ENCODE assay signal across 12 cellular contexts in genomic region chr5:54401515-54401914, GRCh38. TPM values are rescaled to one million over a fixed set of nuclear protein-coding genes. Genes with fewer than 3 reads are reported as not detected.
A peak's percentile ranks its signal among the peaks of the same experiment; 100 is the strongest.
DNase-seq lines count a peak whose midpoint lies in the region; ATAC-seq and TF ChIP-seq lines count a peak whose summit lies in the region.
"Had no signal": no experiment of that assay in that cellular context is flagged by ENCODE, and none has a peak within 500 bp of the region (broad histone marks: within the 10 kb centered on the region; RNA-seq: fewer than 3 reads in every experiment).

No MANE protein-coding gene starts in this region.

- no peak overlapping the region for H2BK12ac ChIP-seq in trophoblast cell (ENCODE audit: low read length)

- H4K91ac ChIP-seq in trophoblast cell (ENCODE audit: low read depth, low read length) = no peak overlapping the region

- no peak overlapping the region for H2AK5ac ChIP-seq in trophoblast cell (ENCODE audit: low read length)

- no peaks in the 10 kb centered on the region for H3K27me3 ChIP-seq in trophoblast cell (ENCODE audit: insufficient read depth, low read length)

- H2BK120ac ChIP-seq in trophoblast cell (ENCODE audit: insufficient read depth, low read length, poor library complexity) = no peak overlapping the region

- H3K27ac ChIP-seq in trophoblast cell (ENCODE audit: low read depth, low read length) (no peak overlapping the region), coronary artery (no peak overlapping the region)

- TF ChIP-seq CTCF in coronary artery (IDR thresholded peaks at IDR 0.05) = no peak

- H3K4me3 ChIP-seq in trophoblast cell (ENCODE audit: low read depth, low read length) = no peak overlapping the region
- no peak overlapping the region for H3K4me3 ChIP-seq in coronary artery

- no peak overlapping the region for H3K9ac ChIP-seq in trophoblast cell (ENCODE audit: low read length)
- H3K9ac ChIP-seq: SK-N-SH had no signal

- DNase-seq in trophoblast cell (no peak), coronary artery (ENCODE audit: low spot score) (no peak), COLO829 (ENCODE audit: low spot score) (no peak), HCEC 1CT (no peak)
- DNase-seq: aorta; IMR-90; naive thymus-derived CD8-positive, alpha-beta T cell; SK-N-SH had no signal

- no peak overlapping the region for H2BK5ac ChIP-seq in trophoblast cell (ENCODE audit: low read depth, low read length, poor library complexity)

- H2AFZ ChIP-seq in trophoblast cell (ENCODE audit: insufficient read depth, low read length, poor library complexity) = no peak overlapping the region

- no CpG with 5 or more reads among the region's 2 CpGs for WGBS in trophoblast cell (ENCODE audit: extremely low coverage, insufficient coverage, insufficient read length)

- H3K4me1 ChIP-seq in trophoblast cell (ENCODE audit: control insufficient read depth in 1 of 2, insufficient read depth in 2 of 2, low read length in 2 of 2) = peaks cover 6 to 13% of the 10 kb centered on the region in 2 experiments

- peak overlapping the region; percentile 4 for H4K8ac ChIP-seq in trophoblast cell (ENCODE audit: low read depth, low read length)

- H3K4ac ChIP-seq in trophoblast cell (ENCODE audit: low read depth, low read length) = no peak overlapping the region

- ATAC-seq in GM18870 (IDR thresholded peaks at IDR 0.05; ENCODE audit: unreplicated experiment) (peak; percentile 93), GM21825 (IDR thresholded peaks at IDR 0.05; ENCODE audit: unreplicated experiment) (peak; percentile 88), HG03354 (IDR thresholded peaks at IDR 0.05; ENCODE audit: poor library complexity, severe bottlenecking, unreplicated experiment) (peak; percentile 90)
- no peak for ATAC-seq in activated CD4-positive, CD25-positive, alpha-beta regulatory T cell treated with anti-CD3 and anti-CD28 coated beads, Interleukin-2, amount 50 U/mL, for 24 hours
- ATAC-seq: naive thymus-derived CD8-positive, alpha-beta T cell had no signal

- no peak overlapping the region for H3K14ac ChIP-seq in trophoblast cell (ENCODE audit: low read length)

- H3K23ac ChIP-seq in trophoblast cell (ENCODE audit: low read length) = no peak overlapping the region

- no peak overlapping the region for H3K18ac ChIP-seq in trophoblast cell (ENCODE audit: low read length)

- H4K12ac ChIP-seq in trophoblast cell (ENCODE audit: low read depth, low read length) = no peak overlapping the region

- H3K9me3 ChIP-seq in trophoblast cell (ENCODE audit: insufficient read depth, low read depth, low read length) = no peaks in the 10 kb centered on the region
- H3K9me3 ChIP-seq: SK-N-SH had no signal

- H3K4me2 ChIP-seq in trophoblast cell (ENCODE audit: low read length) = no peak overlapping the region
- H3K4me2 ChIP-seq: SK-N-SH had no signal

- H3K36me3 ChIP-seq in trophoblast cell (ENCODE audit: control insufficient read depth in 1 of 2, insufficient read depth in 2 of 2, low read length in 2 of 2) = no peaks in the 10 kb centered on the region

- no peaks in the 10 kb centered on the region for H3K79me2 ChIP-seq in trophoblast cell (ENCODE audit: control insufficient read depth, insufficient read depth, low read length, poor library complexity)

- peaks cover 9% of the 10 kb centered on the region for H3K79me1 ChIP-seq in trophoblast cell (ENCODE audit: low read length)

RNA-seq across cellular contexts. Expression of gene HSPB3, which starts 54.0 kb away (rescaled TPM):
- not detected in 2 replicates for polyA plus RNA-seq in trophoblast cell (2013)
- polyA plus RNA-seq: naive thymus-derived CD8-positive, alpha-beta T cell had no signal

Comparison
In these comparisons a context has a peak if more than half of its experiments do, and no peak if none do; other contexts are left out.
1. ATAC-seq: peak in GM18870 (single experiment), GM21825 (single experiment) and HG03354 (single experiment); none in activated CD4-positive, CD25-positive, alpha-beta regulatory T cell treated with anti-CD3 and anti-CD28 coated beads, Interleukin-2, amount 50 U/mL, for 24 hours (0 of 2).